In genomic region chr2:110865188-110865587, GRCh38 we compare ENCODE assay signal across 9 cellular contexts.
A peak's percentile ranks its signal among the peaks of the same experiment; 100 is the strongest.
DNase-seq lines count a peak whose midpoint lies in the region; ATAC-seq and TF ChIP-seq lines count a peak whose summit lies in the region.
"Had no signal": no experiment of that assay in that cellular context is flagged by ENCODE, and none has a peak within 500 bp of the region (broad histone marks: within the 10 kb centered on the region; RNA-seq: fewer than 3 reads in every experiment).

No MANE protein-coding gene starts in this region.

- H3K27ac ChIP-seq in H9 (ENCODE audit: insufficient read length, low read depth, low read length) (no peak overlapping the region), KMS-11 (peak overlapping the region; percentile 66; the same call in 1 of the 2 replicates), caudate nucleus (ENCODE audit: low read depth, low read length) (no peak overlapping the region)

- H4K5ac ChIP-seq in H9 (ENCODE audit: insufficient read length, low read depth, low read length), result no peak overlapping the region

- no peak overlapping the region for H3K18ac ChIP-seq in H9 (ENCODE audit: insufficient read length, low read depth, low read length)

- H3K9me3 ChIP-seq in H9 (ENCODE audit: control insufficient read depth, low read depth, low read length), result no peaks in the 10 kb centered on the region

- H3K9ac ChIP-seq in H9 (ENCODE audit: extremely low read depth, insufficient read length, low read length), result no peak overlapping the region
- no peak overlapping the region for H3K9ac ChIP-seq in KMS-11

- TF ChIP-seq CTCF in H9 (conservative IDR thresholded peaks at IDR 0.05) (no peak), KMS-11 (conservative IDR thresholded peaks at IDR 0.05; ENCODE audit: low read depth, low read length) (no peak)

- no peaks in the 10 kb centered on the region for H3K27me3 ChIP-seq in H9 (ENCODE audit: insufficient read depth, low read length)
- no peaks in the 10 kb centered on the region for H3K27me3 ChIP-seq in KMS-11 (ENCODE audit: insufficient read depth, low read depth)

- no peak overlapping the region for H3K4ac ChIP-seq in H9 (ENCODE audit: low read depth, low read length)

- H3K14ac ChIP-seq in H9 (ENCODE audit: insufficient read depth, low read length), result no peak overlapping the region

- H3T11ph ChIP-seq in H9 (ENCODE audit: low read length), result no peak overlapping the region

- H4K20me1 ChIP-seq in H9 (ENCODE audit: control insufficient read depth, insufficient read depth, insufficient read length) (no peaks in the 10 kb centered on the region), KMS-11 (ENCODE audit: insufficient read depth) (no peaks in the 10 kb centered on the region)

- no peak overlapping the region for H2BK20ac ChIP-seq in H9 (ENCODE audit: low read depth, low read length, poor library complexity, severe bottlenecking)

- no peak for DNase-seq in activated CD4-positive, CD25-positive, alpha-beta regulatory T cell treated with anti-CD3 and anti-CD28 coated beads, Interleukin-2, amount 50 U/mL, for 72 hours
- DNase-seq in H9, result no peak
- DNase-seq in renal cortical epithelial cell (ENCODE audit: low read depth), result peak; percentile 58
- DNase-seq in retina, result no peak
- DNase-seq in caudate nucleus (lab: John Stamatoyannopoulos, UW), result no peak
- DNase-seq in NCI-H1694 treated with DMSO at 0.1 percent for 48 hours (lab: John Stamatoyannopoulos, UW), result no peak

- H3K4me1 ChIP-seq in H9 (ENCODE audit: insufficient read depth, low read length) (peaks cover 4% of the 10 kb centered on the region; the same call in 1 of the 2 replicates), KMS-11 (ENCODE audit: low read depth, poor library complexity, severe bottlenecking) (peaks cover 85% of the 10 kb centered on the region)

- peak; percentile 78 to 84 for ATAC-seq in activated CD4-positive, CD25-positive, alpha-beta regulatory T cell treated with anti-CD3 and anti-CD28 coated beads, Interleukin-2, amount 50 U/mL, for 24 hours

- no peak overlapping the region for H3K23ac ChIP-seq in H9 (ENCODE audit: insufficient read length, low read depth, low read length)

- peak overlapping the region in 2 of 3 experiments; percentile 9 to 22; a peak in 1 of 7 replicates for H3K27ac Mint-ChIP-seq in H9

- no peaks in the 10 kb centered on the region for H3K9me3 Mint-ChIP-seq in H9

- no peaks in the 10 kb centered on the region for H3K27me3 Mint-ChIP-seq in H9 (ENCODE audit: low read depth)

- H4K91ac ChIP-seq in H9 (ENCODE audit: insufficient read length, low read depth, low read length), result no peak overlapping the region

- no peak overlapping the region for H3K4me3 Mint-ChIP-seq in H9

- peaks cover 2 to 22% (median 18%) of the 10 kb centered on the region in 3 experiments; a peak in 4 of 7 replicates for H3K36me3 Mint-ChIP-seq in H9 (ENCODE audit: insufficient read depth in 1 of 3, low read depth in 3 of 3)

- no CpG with 5 or more reads among the region's 5 CpGs for WGBS in H9 (ENCODE audit: extremely low coverage, insufficient read length, low lambda C conversion rate)

- H2AK5ac ChIP-seq in H9 (ENCODE audit: insufficient read length, low read length), result no peak overlapping the region

- no peak overlapping the region for H2BK120ac ChIP-seq in H9 (ENCODE audit: low read depth, low read length, poor library complexity, severe bottlenecking)

- H3K4me3 ChIP-seq in KMS-11 (IDR thresholded peaks at IDR 0.05; ENCODE audit: insufficient read depth, low read depth, low read length), result no peak overlapping the region
- H3K4me3 ChIP-seq: smooth muscle cell had no signal

- H3K4me2 ChIP-seq in H9 (ENCODE audit: insufficient read depth, insufficient read length, low read length) (no peak overlapping the region), KMS-11 (peak overlapping the region; percentile 33; the same call in 1 of the 2 replicates)
- H3K4me2 ChIP-seq: smooth muscle cell had no signal

- H2AFZ ChIP-seq in H9 (ENCODE audit: low read length), result no peak overlapping the region
- no peak overlapping the region for H2AFZ ChIP-seq in KMS-11 (ENCODE audit: low read depth)

- H3K79me2 ChIP-seq in H9 (ENCODE audit: insufficient read depth, low read length), result no peaks in the 10 kb centered on the region
- no peaks in the 10 kb centered on the region for H3K79me2 ChIP-seq in KMS-11 (ENCODE audit: insufficient read depth, low read depth)

- no peak overlapping the region for H2BK15ac ChIP-seq in H9 (ENCODE audit: low read depth, low read length)

- no peaks in the 10 kb centered on the region for H3K23me2 ChIP-seq in H9 (ENCODE audit: insufficient read length, low read depth, low read length, poor library complexity, severe bottlenecking)

- no peak overlapping the region for H4K8ac ChIP-seq in H9 (replicated peaks; ENCODE audit: insufficient read length, low read depth, low read length)

- no peak overlapping the region for H3K56ac ChIP-seq in H9 (ENCODE audit: insufficient read length, low read depth, low read length)

- H2BK12ac ChIP-seq in H9 (ENCODE audit: insufficient read length, low read depth, low read length), result no peak overlapping the region

- no peak overlapping the region for H2BK5ac ChIP-seq in H9 (ENCODE audit: insufficient read length, low read length)

- H3K4me1 Mint-ChIP-seq in H9, result peaks cover 26 to 55% of the 10 kb centered on the region in 2 experiments

- H3K36me3 ChIP-seq in KMS-11 (ENCODE audit: insufficient read depth), result no peaks in the 10 kb centered on the region

- H3K79me1 ChIP-seq in H9 (ENCODE audit: insufficient read depth, low read depth, low read length, poor library complexity, severe bottlenecking), result no peaks in the 10 kb centered on the region
